Comparison of ENCODE assay signal across 17 cellular contexts in the genomic region with DNA sequence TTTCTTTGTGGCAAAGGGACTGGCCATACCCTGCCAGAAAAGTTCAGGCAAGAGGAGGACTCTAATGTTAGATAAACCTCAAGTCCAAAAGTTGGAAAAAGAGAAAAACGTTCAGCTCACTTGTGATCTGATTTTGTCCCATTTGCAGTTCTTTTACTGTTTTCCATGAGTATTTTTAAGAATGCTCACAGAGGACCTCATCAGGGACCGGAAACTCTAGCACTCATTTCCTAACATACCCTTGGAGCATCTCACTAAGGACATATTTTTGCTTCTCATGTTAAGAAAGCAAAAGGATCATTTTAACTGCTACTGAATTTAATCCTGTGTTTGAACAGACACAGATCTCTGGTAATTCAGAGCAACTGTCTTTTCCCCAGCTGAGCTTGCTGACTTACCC. TPM values are rescaled to one million over a fixed set of nuclear protein-coding genes. Genes with fewer than 3 reads are reported as not detected.
DNase-seq lines count a peak whose midpoint lies in the region; ATAC-seq and TF ChIP-seq lines count a peak whose summit lies in the region.
"Had no signal": no experiment of that assay in that cellular context is flagged by ENCODE, and none has a peak within 500 bp of the region (broad histone marks: within the 10 kb centered on the region; RNA-seq: fewer than 3 reads in every experiment).

No MANE protein-coding gene starts in this region.

- no peaks in the 10 kb centered on the region for H3K27me3 ChIP-seq in mucosa of rectum (ENCODE audit: control insufficient read depth in 2 of 2, insufficient read depth in 2 of 2, low read length in 2 of 2)
- H3K27me3 ChIP-seq in testis, result no peaks in the 10 kb centered on the region
- H3K27me3 ChIP-seq: adrenal gland, colonic mucosa, right lobe of liver had no signal

- no peak overlapping the region for H3K9ac ChIP-seq in mucosa of rectum (ENCODE audit: low read depth in 1 of 2, low read length in 2 of 2)

- H3K9me3 ChIP-seq in HEK293 (ENCODE audit: control insufficient read depth, insufficient read depth, low read depth, low read length), result no peaks in the 10 kb centered on the region
- no peaks in the 10 kb centered on the region for H3K9me3 ChIP-seq in mucosa of rectum (ENCODE audit: control insufficient read depth in 2 of 2, low read length in 2 of 2)
- no peaks in the 10 kb centered on the region for H3K9me3 ChIP-seq in testis
- H3K9me3 ChIP-seq: adrenal gland, colonic mucosa, right lobe of liver had no signal

- no peak overlapping the region for H3K4me3 Mint-ChIP-seq in endothelial cell (ENCODE audit: unreplicated experiment)
- H3K4me3 Mint-ChIP-seq: activated CD8-positive, alpha-beta T cell treated with anti-CD3 and anti-CD28 coated beads for 36 hours; GM23338 had no signal

- intact Hi-C loops in testis (cut with DNase I; ENCODE audit: low total_unique reads), result no loop called here

- no peak overlapping the region for H3K4me3 ChIP-seq in HEK293 (ENCODE audit: low read depth, low read length)
- no peak overlapping the region for H3K4me3 ChIP-seq in mucosa of rectum (ENCODE audit: low read length in 2 of 2)
- no peak overlapping the region for H3K4me3 ChIP-seq in testis
- H3K4me3 ChIP-seq: adrenal gland, colonic mucosa, GM23338, right lobe of liver had no signal

- WGBS in testis, 2 donors, result 43 to 60% methylated on average over 2 of the region's 2 CpGs

- H3K4me1 ChIP-seq in HEK293 (ENCODE audit: control insufficient read depth, insufficient read depth, low read length) (peaks cover 18% of the 10 kb centered on the region), mucosa of rectum (ENCODE audit: control insufficient read depth in 2 of 2, insufficient read depth in 2 of 2, low read length in 2 of 2) (no peaks in the 10 kb centered on the region), testis (peaks cover 9% of the 10 kb centered on the region)
- H3K4me1 ChIP-seq: colonic mucosa, right lobe of liver had no signal

- no peak for DNase-seq in endothelial cell (ENCODE audit: low spot score)
- no peak for DNase-seq in testis
- DNase-seq in NCI-H2171 treated with DMSO at 0.1 percent for 48 hours (lab: John Stamatoyannopoulos, UW), result no peak
- no peak for DNase-seq in SKM-1 treated with dmso at 0.1 percent for 144 hours (lab: John Stamatoyannopoulos, UW; ENCODE audit: unreplicated experiment)
- DNase-seq: activated CD8-positive, alpha-beta T cell treated with anti-CD3 and anti-CD28 coated beads for 36 hours; activated gamma-delta T cell treated with Interleukin-2 at 50 U/mL for 16 hours; adrenal gland; colonic mucosa; NCI-H187 treated with DMSO at 0.1 percent for 48 hours; occipital lobe; right lobe of liver; SHP77 had no signal

- peaks cover 22% of the 10 kb centered on the region for H3K4me1 Mint-ChIP-seq in endothelial cell (ENCODE audit: unreplicated experiment)

- no peak for ATAC-seq in HG02852 (IDR thresholded peaks at IDR 0.05; ENCODE audit: unreplicated experiment)
- ATAC-seq: activated CD4-positive, CD25-positive, alpha-beta regulatory T cell treated with anti-CD3 and anti-CD28 coated beads, Interleukin-2, amount 50 U/mL, for 24 hours; activated CD8-positive, alpha-beta T cell treated with anti-CD3 and anti-CD28 coated beads for 36 hours had no signal

- H3K36me3 ChIP-seq in HEK293 (ENCODE audit: control insufficient read depth in 2 of 2, insufficient read depth in 1 of 2, low read length in 2 of 2) (no peaks in the 10 kb centered on the region), mucosa of rectum (ENCODE audit: control insufficient read depth in 2 of 2, insufficient read depth in 2 of 2, low read length in 2 of 2) (no peaks in the 10 kb centered on the region), testis (ENCODE audit: low read depth, missing control alignments) (no peaks in the 10 kb centered on the region)
- H3K36me3 ChIP-seq: adrenal gland, colonic mucosa, right lobe of liver had no signal

- POLR2A ChIA-PET in HEK293 (lab: Yijun Ruan, JAX), result interaction anchor here (0.5 kb wide), 1 partner anchor 216 kb away, joined by 3 read pairs; no protein-coding TSS in a partner anchor

- H3K36me3 Mint-ChIP-seq in endothelial cell (ENCODE audit: low read depth, unreplicated experiment), result peaks cover 28% of the 10 kb centered on the region

- H3K27me3 Mint-ChIP-seq in endothelial cell (ENCODE audit: unreplicated experiment), result peaks cover 4% of the 10 kb centered on the region

- no peak overlapping the region for H3K27ac ChIP-seq in HEK293 (ENCODE audit: extremely low read depth, low read depth, low read length)
- H3K27ac ChIP-seq in mucosa of rectum (ENCODE audit: low read depth in 2 of 2, low read length in 2 of 2), result peak overlapping the region; percentile 1 to 17
- peak overlapping the region; percentile 1 to 79 for H3K27ac ChIP-seq in testis
- H3K27ac ChIP-seq: right lobe of liver had no signal

- CTCF ChIA-PET in HEK293 (lab: Yijun Ruan, JAX), result interaction anchor here (0.6 kb wide), 1 partner anchor 157 kb away, joined by 3 read pairs; no protein-coding TSS in a partner anchor

- no peak for TF ChIP-seq POLR2A in testis (IDR thresholded peaks at IDR 0.05)

- no peaks in the 10 kb centered on the region for H3K9me3 Mint-ChIP-seq in endothelial cell (ENCODE audit: unreplicated experiment)
- H3K9me3 Mint-ChIP-seq: GM23338 had no signal

- H3K27ac Mint-ChIP-seq in endothelial cell (ENCODE audit: unreplicated experiment), result peak overlapping the region; percentile 58
- H3K27ac Mint-ChIP-seq: activated CD8-positive, alpha-beta T cell treated with anti-CD3 and anti-CD28 coated beads for 36 hours; GM23338 had no signal

- TF ChIP-seq CTCF in HEK293 (tag by site-specific recombination; IDR thresholded peaks at IDR 0.05), result no peak
- TF ChIP-seq CTCF in endothelial cell (IDR thresholded peaks at IDR 0.05; ENCODE audit: unreplicated experiment), result no peak
- TF ChIP-seq CTCF in testis (IDR thresholded peaks at IDR 0.05), result no peak

TF ChIP-seq in HEK293, 187 proteins besides CTCF, POLR2A, EP300 and RAD21:
- TF ChIP-seq ZNF10 (tag by site-specific recombination; IDR thresholded peaks at IDR 0.05) (peak; percentile 58; the same call in 1 of the 2 replicates), ZNF654 (tag by site-specific recombination; IDR thresholded peaks at IDR 0.05; ENCODE audit: low read depth) (no peak)

RNA-seq across cellular contexts. Expression of a gene that starts 42.5 kb away (rescaled TPM):
- total RNA-seq in endothelial cell (ENCODE audit: unreplicated experiment), result 157 TPM
- total RNA-seq in testis, result 1 to 10 TPM; 4.5 to 8.1 TPM
- 10.4 TPM for polyA plus RNA-seq in testis (ENCODE audit: insufficient read depth, low read depth, low replicate concordance)
- total RNA-seq: activated CD8-positive, alpha-beta T cell treated with anti-CD3 and anti-CD28 coated beads for 36 hours had no signal

Comparison
In these comparisons a context has a peak if more than half of its experiments do, and no peak if none do; other contexts are left out.
1. RNA of a gene that starts 42.5 kb away (total RNA-seq): 157 TPM in endothelial cell (single experiment); 4.5 to 8.1 TPM in testis; every median in the first group is over 10 times any median in the second.